Comparison of ENCODE assay signal across 8 cellular contexts in genomic region chr9:33044677-33045282, GRCh38. TPM values are rescaled to one million over a fixed set of nuclear protein-coding genes. Genes with fewer than 3 reads are reported as not detected.
A peak's percentile ranks its signal among the peaks of the same experiment; 100 is the strongest.
DNase-seq lines count a peak whose midpoint lies in the region; ATAC-seq, FAIRE-seq and TF ChIP-seq lines count a peak whose summit lies in the region.

No MANE protein-coding gene starts in this region.

- DNase-seq in Ammon's horn (ENCODE audit: low spot score) (peak; percentile 36), H9 (peak; percentile 71), SHP77 (lab: John Stamatoyannopoulos, UW) (peak; percentile 31 to 47), natural killer cell (no peak), H54 (ENCODE audit: insufficient read length, low spot score) (no peak)
- no peak for DNase-seq in effector CD8-positive, alpha-beta T cell (lab: John Stamatoyannopoulos, UW)

- no peak for TF ChIP-seq POLR2A in H54 (IDR thresholded peaks at IDR 0.05; ENCODE audit: low read depth, low read length)

- no peak overlapping the region for H4K91ac ChIP-seq in H9 (ENCODE audit: insufficient read length, low read depth, low read length)

- H4K20me1 ChIP-seq in H9 (ENCODE audit: control insufficient read depth, insufficient read depth, insufficient read length) = no peaks in the 10 kb centered on the region

- H3K36me3 Mint-ChIP-seq in H9 (ENCODE audit: insufficient read depth in 1 of 3, low read depth in 3 of 3) (peaks cover 10 to 40% (median 32%) of the 10 kb centered on the region in 3 experiments; a peak in 6 of 7 replicates), natural killer cell (peaks cover 17% of the 10 kb centered on the region)

- H3K4me1 ChIP-seq in H9 (ENCODE audit: insufficient read depth, low read length) (0 out of 2 replicates have a peak, but pooled peaks cover 3% of the 10 kb centered on the region), esophagus (ENCODE audit: control insufficient read depth in 2 of 2, insufficient read depth in 2 of 2, low read length in 1 of 2) (no peaks in the 10 kb centered on the region)

- no peak overlapping the region for H2AFZ ChIP-seq in H9 (ENCODE audit: low read length)

- H4K5ac ChIP-seq in H9 (ENCODE audit: insufficient read length, low read depth, low read length) = no peak overlapping the region

- H3K23ac ChIP-seq in H9 (ENCODE audit: insufficient read length, low read depth, low read length) = no peak overlapping the region

- no peak overlapping the region for H3K56ac ChIP-seq in H9 (ENCODE audit: insufficient read length, low read depth, low read length)

- no peaks in the 10 kb centered on the region for H3K9me3 Mint-ChIP-seq in H9
- H3K9me3 Mint-ChIP-seq in natural killer cell = no peaks in the 10 kb centered on the region

- H3K4me1 Mint-ChIP-seq in H9 = peaks cover 17 to 19% of the 10 kb centered on the region in 2 experiments
- H3K4me1 Mint-ChIP-seq in natural killer cell = peaks cover 18% of the 10 kb centered on the region in 2 donors

- H4K8ac ChIP-seq in H9 (replicated peaks; ENCODE audit: insufficient read length, low read depth, low read length) = no peak overlapping the region

- H3K27me3 ChIP-seq in H9 (ENCODE audit: insufficient read depth, low read length) = no peaks in the 10 kb centered on the region
- no peaks in the 10 kb centered on the region for H3K27me3 ChIP-seq in esophagus (ENCODE audit: control insufficient read depth in 1 of 2, insufficient read depth in 2 of 2, low read length in 2 of 2)

- no peak overlapping the region for H3K27ac ChIP-seq in H9 (ENCODE audit: insufficient read length, low read depth, low read length)
- H3K27ac ChIP-seq in esophagus (ENCODE audit: low read depth in 2 of 2, low read length in 1 of 2) = peak overlapping the region; percentile 92 to 96

- peaks cover 7% of the 10 kb centered on the region for H3K23me2 ChIP-seq in H9 (ENCODE audit: insufficient read length, low read depth, low read length, poor library complexity, severe bottlenecking)

- H3K36me3 ChIP-seq in esophagus (ENCODE audit: control insufficient read depth in 2 of 2, insufficient read depth in 2 of 2, low read length in 1 of 2) = peaks cover 0 to 7% of the 10 kb centered on the region in 2 donors

- no peak overlapping the region for H2AK5ac ChIP-seq in H9 (ENCODE audit: insufficient read length, low read length)

- H3K79me1 ChIP-seq in H9 (ENCODE audit: insufficient read depth, low read depth, low read length, poor library complexity, severe bottlenecking) = no peaks in the 10 kb centered on the region

- no peak overlapping the region for H3K14ac ChIP-seq in H9 (ENCODE audit: insufficient read depth, low read length)

- no peak overlapping the region for H3K18ac ChIP-seq in H9 (ENCODE audit: insufficient read length, low read depth, low read length)

- peak overlapping the region; percentile 64 for H3K4me2 ChIP-seq in H9 (ENCODE audit: insufficient read depth, insufficient read length, low read length)

- no peaks in the 10 kb centered on the region for H3K9me3 ChIP-seq in H9 (ENCODE audit: control insufficient read depth, low read depth, low read length)
- no peaks in the 10 kb centered on the region for H3K9me3 ChIP-seq in esophagus (ENCODE audit: control insufficient read depth in 2 of 2, insufficient read depth in 1 of 2, low read depth in 1 of 2, low read length in 1 of 2)

- no peak overlapping the region for H3K4ac ChIP-seq in H9 (ENCODE audit: low read depth, low read length)

- H3K9ac ChIP-seq in H9 (ENCODE audit: extremely low read depth, insufficient read length, low read length) = no peak overlapping the region

- H2BK12ac ChIP-seq in H9 (ENCODE audit: insufficient read length, low read depth, low read length) = no peak overlapping the region

- intact Hi-C loops in natural killer cell (cut with micrococcal nuclease) = no loop called here

- peak; percentile 52; the same call in 2 of the 3 replicates for TF ChIP-seq CTCF in H9 (conservative IDR thresholded peaks at IDR 0.05)
- TF ChIP-seq CTCF in natural killer cell (IDR thresholded peaks at IDR 0.05) = no peak

- ATAC-seq in natural killer cell (no peak), GM21381 (IDR thresholded peaks at IDR 0.05; ENCODE audit: unreplicated experiment) (no peak)

- peak overlapping the region; percentile 69 to 72 for H3K4me3 ChIP-seq in esophagus (ENCODE audit: low read depth in 1 of 2, low read length in 2 of 2)

- H2BK120ac ChIP-seq in H9 (ENCODE audit: low read depth, low read length, poor library complexity, severe bottlenecking) = no peak overlapping the region

- no peak overlapping the region for H2BK5ac ChIP-seq in H9 (ENCODE audit: insufficient read length, low read length)

- H3K27me3 Mint-ChIP-seq in H9 (ENCODE audit: low read depth) = no peaks in the 10 kb centered on the region
- H3K27me3 Mint-ChIP-seq in natural killer cell (ENCODE audit: low read depth in 2 of 2) = no peaks in the 10 kb centered on the region

- no CpG with 5 or more reads among the region's 12 CpGs for WGBS in H9 (ENCODE audit: extremely low coverage, insufficient read length, low lambda C conversion rate)
- 32 to 35% methylated on average over 12 of the region's 12 CpGs for WGBS in esophagus, 2 donors

- H2BK15ac ChIP-seq in H9 (ENCODE audit: low read depth, low read length) = no peak overlapping the region

- peak overlapping the region in 2 of 3 experiments; percentile 42 to 94; a peak in 3 of 7 replicates for H3K27ac Mint-ChIP-seq in H9
- peak overlapping the region; percentile 59 to 83 for H3K27ac Mint-ChIP-seq in natural killer cell

- no peaks in the 10 kb centered on the region for H3K79me2 ChIP-seq in H9 (ENCODE audit: insufficient read depth, low read length)

- no peak overlapping the region for H3T11ph ChIP-seq in H9 (ENCODE audit: low read length)

- no peak overlapping the region for H2BK20ac ChIP-seq in H9 (ENCODE audit: low read depth, low read length, poor library complexity, severe bottlenecking)

- FAIRE-seq in H54 (lab: Jason Lieb, UNC) = no peak

- H3K4me3 Mint-ChIP-seq in H9 (peak overlapping the region; percentile 70 to 83), natural killer cell (peak overlapping the region; percentile 85)

RNA-seq across cellular contexts. Expression of gene DNAJA1, which starts 19.7 kb away (rescaled TPM):
- total RNA-seq in H9 (2021) (217 and 218 TPM in 2 replicates), natural killer cell (100 to 1,000 TPM; 150 to 244 (median 192) TPM)
- polyA plus RNA-seq in esophagus = 10 to 100 TPM; 25.8 to 45.7 TPM

RNA-seq across cellular contexts. Expression of gene SMU1, which starts 31.7 kb away (rescaled TPM):
- total RNA-seq in H9 (2021) (26.3 and 26.9 TPM in 2 replicates), natural killer cell (10 to 100 TPM; 21.9 to 23.2 (median 22.1) TPM)
- 1 to 10 TPM; 4.8 to 8.5 TPM for polyA plus RNA-seq in esophagus

RNA-seq across cellular contexts. Expression of gene APTX, which starts 43.4 kb away (rescaled TPM):
- total RNA-seq in H9 (2021) = 41.6 and 46.2 TPM in 2 replicates
- 10 to 100 TPM; 22.4 to 24.5 TPM for polyA plus RNA-seq in esophagus
- 10 to 100 TPM; 23.0 to 25.9 (median 24.5) TPM for total RNA-seq in natural killer cell

Comparison
In these comparisons a context has a peak if more than half of its experiments do, and no peak if none do; other contexts are left out.
1. DNase-seq: peak in Ammon's horn (single experiment), H9 (single experiment) and SHP77 (2 of 2); none in natural killer cell (single experiment), H54 (single experiment) and effector CD8-positive, alpha-beta T cell (single experiment).